21 cellular contexts compared by ENCODE assay signal in the genomic region with DNA sequence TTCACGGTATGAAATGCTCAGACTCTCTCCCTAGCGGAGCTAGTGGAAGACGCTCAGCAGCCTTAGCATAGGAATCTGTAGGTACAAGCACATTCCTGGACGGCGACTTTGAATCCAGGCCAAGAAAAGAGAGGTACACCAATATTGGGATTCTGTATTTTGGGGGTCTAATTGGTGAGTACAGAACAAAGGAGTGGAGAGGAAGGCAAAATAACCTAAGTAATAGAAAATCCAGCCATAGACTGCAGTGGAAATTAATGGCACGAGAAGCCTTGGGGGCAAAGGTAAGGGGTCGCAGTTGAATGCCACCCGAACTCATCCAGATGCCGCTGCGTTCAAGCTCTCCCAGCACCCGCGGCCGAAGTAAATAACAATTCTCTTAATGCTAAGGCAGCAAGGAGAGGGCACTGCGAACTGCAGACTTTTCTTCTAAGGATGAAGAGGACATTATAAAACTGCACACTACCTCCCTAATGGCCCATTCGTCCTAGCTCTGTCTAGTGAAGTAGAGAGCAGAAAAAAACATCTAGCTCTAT. TPM values are rescaled to one million over a fixed set of nuclear protein-coding genes. Genes with fewer than 3 reads are reported as not detected.
A peak's percentile ranks its signal among the peaks of the same experiment; 100 is the strongest.
DNase-seq lines count a peak whose midpoint lies in the region; ATAC-seq lines count a peak whose summit lies in the region.
"Had no signal": no experiment of that assay in that cellular context is flagged by ENCODE, and none has a peak within 500 bp of the region (broad histone marks: within the 10 kb centered on the region; RNA-seq: fewer than 3 reads in every experiment).

No MANE protein-coding gene starts in this region.

- ATAC-seq in stimulated activated naive CD8-positive, alpha-beta T cell treated with anti-CD3 and anti-CD28 coated beads, Interleukin-15, Interleukin-2, amounts not matched to agents 100 U/mL and 50 U/mL, for 24 hours = no peak
- ATAC-seq in esophagus mucosa = no peak

- peaks cover 11% of the 10 kb centered on the region for H3K4me1 Mint-ChIP-seq in T-helper 1 cell treated with Interleukin-12 subunit alpha and Interleukin-12 subunit beta and Interleukin-4 antibody, amounts not matched to agents 30 μg/mL and 1 μg/mL, for 36 hours (ENCODE audit: low read depth)
- peaks cover 19% of the 10 kb centered on the region for H3K4me1 Mint-ChIP-seq in stimulated activated naive CD8-positive, alpha-beta T cell treated with anti-CD3 and anti-CD28 coated beads, Interleukin-15, Interleukin-2, amounts not matched to agents 100 ng/mL and 50 ng/mL, for 24 hours (ENCODE audit: low read depth)

- peaks cover 94% of the 10 kb centered on the region for H3K27me3 Mint-ChIP-seq in T-helper 1 cell treated with Interleukin-12 subunit alpha and Interleukin-12 subunit beta and Interleukin-4 antibody, amounts not matched to agents 30 μg/mL and 1 μg/mL, for 36 hours (ENCODE audit: low read depth)
- H3K27me3 Mint-ChIP-seq in stimulated activated naive CD8-positive, alpha-beta T cell treated with anti-CD3 and anti-CD28 coated beads, Interleukin-15, Interleukin-2, amounts not matched to agents 100 ng/mL and 50 ng/mL, for 24 hours = peaks cover 81% of the 10 kb centered on the region

- DNase-seq in T-helper 1 cell (no peak), left kidney (ENCODE audit: low read depth, low spot score) (peak; percentile 43), NCI-H2081 (lab: John Stamatoyannopoulos, UW) (no peak), SKM-1 (lab: John Stamatoyannopoulos, UW; ENCODE audit: unreplicated experiment) (no peak)
- no peak for DNase-seq in stimulated activated naive CD8-positive, alpha-beta T cell treated with anti-CD3 and anti-CD28 coated beads, Interleukin-15, Interleukin-2, amounts not matched to agents 100 U/mL and 50 U/mL, for 24 hours
- DNase-seq: activated CD4-positive, alpha-beta T cell treated with anti-CD3 and anti-CD28 coated beads, Interleukin-2, amount 50 U/mL, for 1 hour; activated naive CD4-positive, alpha-beta T cell treated with anti-CD3 and anti-CD28 coated beads for 36 hours; AML-193; caudate nucleus; CD8-positive, alpha-beta memory T cell; Kasumi-1; NCI-H187; NCI-H526; transverse colon had no signal

- peak overlapping the region; percentile 54 for H3K27ac Mint-ChIP-seq in T-helper 1 cell treated with Interleukin-12 subunit alpha and Interleukin-12 subunit beta and Interleukin-4 antibody, amounts not matched to agents 30 μg/mL and 1 μg/mL, for 36 hours
- peak overlapping the region; percentile 45 for H3K27ac Mint-ChIP-seq in stimulated activated naive CD8-positive, alpha-beta T cell treated with anti-CD3 and anti-CD28 coated beads, Interleukin-15, Interleukin-2, amounts not matched to agents 100 ng/mL and 50 ng/mL, for 24 hours
- H3K27ac Mint-ChIP-seq: activated naive CD4-positive, alpha-beta T cell treated with anti-CD3 and anti-CD28 coated beads for 36 hours; progenitor cell of endocrine pancreas had no signal

- peaks cover 3% of the 10 kb centered on the region for H3K9me3 Mint-ChIP-seq in T-helper 1 cell treated with Interleukin-12 subunit alpha and Interleukin-12 subunit beta and Interleukin-4 antibody, amounts not matched to agents 30 μg/mL and 1 μg/mL, for 36 hours
- peaks cover 8% of the 10 kb centered on the region for H3K9me3 Mint-ChIP-seq in stimulated activated naive CD8-positive, alpha-beta T cell treated with anti-CD3 and anti-CD28 coated beads, Interleukin-15, Interleukin-2, amounts not matched to agents 100 ng/mL and 50 ng/mL, for 24 hours

- H3K36me3 Mint-ChIP-seq in T-helper 1 cell treated with Interleukin-12 subunit alpha and Interleukin-12 subunit beta and Interleukin-4 antibody, amounts not matched to agents 30 μg/mL and 1 μg/mL, for 36 hours (ENCODE audit: low read depth) = peaks cover 8% of the 10 kb centered on the region
- H3K36me3 Mint-ChIP-seq in stimulated activated naive CD8-positive, alpha-beta T cell treated with anti-CD3 and anti-CD28 coated beads, Interleukin-15, Interleukin-2, amounts not matched to agents 100 ng/mL and 50 ng/mL, for 24 hours (ENCODE audit: low read depth) = peaks cover 13% of the 10 kb centered on the region

- peak overlapping the region; percentile 36 for H3K4me3 Mint-ChIP-seq in T-helper 1 cell treated with Interleukin-12 subunit alpha and Interleukin-12 subunit beta and Interleukin-4 antibody, amounts not matched to agents 30 μg/mL and 1 μg/mL, for 36 hours
- peak overlapping the region; percentile 39 for H3K4me3 Mint-ChIP-seq in stimulated activated naive CD8-positive, alpha-beta T cell treated with anti-CD3 and anti-CD28 coated beads, Interleukin-15, Interleukin-2, amounts not matched to agents 100 ng/mL and 50 ng/mL, for 24 hours
- H3K4me3 Mint-ChIP-seq: activated naive CD4-positive, alpha-beta T cell treated with anti-CD3 and anti-CD28 coated beads for 36 hours; CD8-positive, alpha-beta memory T cell had no signal

RNA-seq across cellular contexts. Expression of gene TBX15, which starts 17.8 kb away (rescaled TPM):
- total RNA-seq in esophagus mucosa = not detected
- total RNA-seq: A172; activated naive CD4-positive, alpha-beta T cell treated with anti-CD3 and anti-CD28 coated beads for 36 hours; CD8-positive, alpha-beta memory T cell; endothelial cell of umbilical vein; progenitor cell of endocrine pancreas; T-helper 2 cell treated with Interferon-gamma antibody and Interleukin-4, amounts not matched to agents 100 ng/mL and 5 ng/mL, for 36 hours had no signal
